In genomic region chr2:64086347-64087082, GRCh38 we compare ENCODE assay signal across 19 cellular contexts. TPM values are rescaled to one million over a fixed set of nuclear protein-coding genes. Genes with fewer than 3 reads are reported as not detected.
DNase-seq lines count a peak whose midpoint lies in the region; ATAC-seq, FAIRE-seq and TF ChIP-seq lines count a peak whose summit lies in the region.
"Had no signal": no experiment of that assay in that cellular context is flagged by ENCODE, and none has a peak within 500 bp of the region (broad histone marks: within the 10 kb centered on the region; RNA-seq: fewer than 3 reads in every experiment).

No MANE protein-coding gene starts in this region.

- no peak for TF ChIP-seq CTCF in WTC11 (IDR thresholded peaks at IDR 0.05)
- TF ChIP-seq CTCF in GM10248 (IDR thresholded peaks at IDR 0.05; ENCODE audit: control extremely low read depth, extremely low read depth, low read depth, missing control alignments) = no peak

- DNase-seq in GM12892 (ENCODE audit: insufficient read length) (no peak), WTC11 (ENCODE audit: low spot score) (no peak), GM10248 (ENCODE audit: extremely low spot score) (no peak), NCI-H774 (lab: John Stamatoyannopoulos, UW) (no peak), NCI-H1105 treated with DMSO at 0.1 percent for 48 hours (lab: John Stamatoyannopoulos, UW) (no peak)
- DNase-seq: activated CD4-positive, alpha-beta T cell treated with anti-CD3 and anti-CD28 coated beads, Interleukin-2, amount 10 ng/mL, durations not matched to agents 24 days and 14 days; AML-193; aorta; DMS53; NCI-H1436 treated with DMSO at 0.1 percent for 48 hours; NCI-H446 treated with DMSO at 0.1 percent for 48 hours; Peyer's patch; T-cell had no signal

- CTCF ChIA-PET in WTC11 (lab: Charles Lee) (no interaction called here), GM10248 (lab: Yijun Ruan, JAX) (interaction anchor here (1.7 to 2.1 kb wide), 2 partner anchors 21 to 32 kb away, joined by 4 to 5 read pairs; no protein-coding TSS in a partner anchor)

- POLR2A ChIA-PET in WTC11 (lab: Charles Lee) (no interaction called here), GM10248 (lab: Yijun Ruan, JAX) (no interaction called here)

- 0 out of 2 replicates have a peak overlapping the region, but pooled peaks have one; percentile 1 for H3K27ac Mint-ChIP-seq in WTC11
- H3K27ac Mint-ChIP-seq: activated CD4-positive, alpha-beta T cell treated with anti-CD3 and anti-CD28 coated beads, Interleukin-2, amount 10 ng/mL, durations not matched to agents 24 days and 14 days; activated T-helper 2 cell treated with anti-CD3 and anti-CD28 coated beads, Interferon-gamma antibody, Interleukin-2, Interleukin-4, amounts not matched to agents 10 μg/mL and 5 μg/mL and 100 μg/mL, durations not matched to agents 14 hours and 24 hours and 36 hours; nephron had no signal

- no peaks in the 10 kb centered on the region for H3K27me3 Mint-ChIP-seq in WTC11 (ENCODE audit: low read depth)
- H3K27me3 Mint-ChIP-seq: T-cell had no signal

- no peak overlapping the region for H3K4me3 Mint-ChIP-seq in WTC11
- H3K4me3 Mint-ChIP-seq: activated CD4-positive, alpha-beta T cell treated with anti-CD3 and anti-CD28 coated beads, Interleukin-2, amount 10 ng/mL, durations not matched to agents 24 days and 14 days; nephron; T-cell had no signal

- FAIRE-seq in GM12892 (lab: Jason Lieb, UNC) = peak; percentile 73
- FAIRE-seq: K562 had no signal

- peaks cover 16% of the 10 kb centered on the region for H3K4me1 Mint-ChIP-seq in WTC11

- H3K9me3 Mint-ChIP-seq in WTC11 = no peaks in the 10 kb centered on the region
- H3K9me3 Mint-ChIP-seq: activated CD4-positive, alpha-beta T cell treated with anti-CD3 and anti-CD28 coated beads, Interleukin-2, amount 10 ng/mL, durations not matched to agents 24 days and 14 days; activated T-helper 2 cell treated with anti-CD3 and anti-CD28 coated beads, Interferon-gamma antibody, Interleukin-2, Interleukin-4, amounts not matched to agents 10 μg/mL and 5 μg/mL and 100 μg/mL, durations not matched to agents 14 hours and 24 hours and 36 hours; nephron; T-cell had no signal

- TF ChIP-seq POLR2A in GM12892 (IDR thresholded peaks at IDR 0.05; ENCODE audit: low read depth, low read length) = no peak

- peak; percentile 47 for ATAC-seq in GM19452 (IDR thresholded peaks at IDR 0.05; ENCODE audit: unreplicated experiment)
- peak; percentile 43 for ATAC-seq in HG03103 (IDR thresholded peaks at IDR 0.05; ENCODE audit: low read depth, unreplicated experiment)
- peak; percentile 50; the same call in 1 of the 2 replicates for ATAC-seq in WTC11
- ATAC-seq in HG02642 (IDR thresholded peaks at IDR 0.05; ENCODE audit: poor library complexity, unreplicated experiment) = no peak
- ATAC-seq: K562 had no signal

- peaks cover 6% of the 10 kb centered on the region for H3K36me3 Mint-ChIP-seq in WTC11

TF ChIP-seq in WTC11, 78 proteins besides CTCF, POLR2A, EP300 and RAD21:
- TF ChIP-seq ETV6 (CRISPR knock-in tag; IDR thresholded peaks at IDR 0.05) (no peak), IRF2 (CRISPR knock-in tag; IDR thresholded peaks at IDR 0.05; ENCODE audit: borderline replicate concordance, low read depth) (no peak), GTF2I (CRISPR knock-in tag; conservative IDR thresholded peaks at IDR 0.05) (no peak), TEAD4 (CRISPR knock-in tag; IDR thresholded peaks at IDR 0.05) (no peak), IRF1 (CRISPR knock-in tag; IDR thresholded peaks at IDR 0.05) (no peak), FOXP4 (CRISPR knock-in tag; IDR thresholded peaks at IDR 0.05) (no peak), GRHL2 (CRISPR knock-in tag; IDR thresholded peaks at IDR 0.05; ENCODE audit: insufficient replicate concordance, severe bottlenecking) (no peak), TP53 (CRISPR knock-in tag; IDR thresholded peaks at IDR 0.05) (no peak), ZNF219 (CRISPR knock-in tag; IDR thresholded peaks at IDR 0.05; ENCODE audit: borderline replicate concordance) (no peak)

RNA-seq across cellular contexts. Expression of gene PELI1, which starts 57.7 kb away (rescaled TPM):
- polyA plus RNA-seq in GM12892 (2012; ENCODE audit: missing spikeins) = 30.7 TPM
- total RNA-seq in WTC11 (2021) = 43.0 to 53.5 TPM (median 47.3 TPM) in 3 replicates
